In genomic region chr6:138943089-138943625, GRCh38 we compare ENCODE assay signal across 3 cellular contexts.
TF ChIP-seq lines count a peak whose summit lies in the region.

No MANE protein-coding gene starts in this region.

TF ChIP-seq in GM23338, 12 proteins besides CTCF, POLR2A, EP300 and RAD21:
- no peak for TF ChIP-seq CREB1 (CRISPR knock-in tag; IDR thresholded peaks at IDR 0.05; ENCODE audit: low read depth)
- no peak for TF ChIP-seq EZH2 (IDR thresholded peaks at IDR 0.05; ENCODE audit: low read depth, unreplicated experiment)
- TF ChIP-seq REST (IDR thresholded peaks at IDR 0.05; ENCODE audit: unreplicated experiment): no peak
- TF ChIP-seq ZNF331 (CRISPR knock-in tag; IDR thresholded peaks at IDR 0.05; ENCODE audit: low read depth): no peak
- no peak for TF ChIP-seq NANOG (IDR thresholded peaks at IDR 0.05; ENCODE audit: borderline replicate concordance)
- TF ChIP-seq JUNB (IDR thresholded peaks at IDR 0.05; ENCODE audit: unreplicated experiment): no peak
- TF ChIP-seq STAT1 (IDR thresholded peaks at IDR 0.05; ENCODE audit: unreplicated experiment): no peak
- TF ChIP-seq ETS1 (IDR thresholded peaks at IDR 0.05): no peak
TF ChIP-seq in GM23338: peak in this region for 0.

TF ChIP-seq in K562, 482 proteins besides CTCF, POLR2A, EP300 and RAD21:
- TF ChIP-seq ELF1 (tag; IDR thresholded peaks at IDR 0.05) (no peak), ZNF316 (IDR thresholded peaks at IDR 0.05) (peak; percentile 79), ZNF175 (CRISPR knock-in tag; IDR thresholded peaks at IDR 0.05; ENCODE audit: low read depth) (no peak), C11orf30 (IDR thresholded peaks at IDR 0.05; ENCODE audit: low read depth) (peak; percentile 54), PATZ1 (CRISPR knock-in tag; IDR thresholded peaks at IDR 0.05; ENCODE audit: borderline replicate concordance) (no peak)

TF ChIP-seq in neural cell, 6 proteins besides CTCF, POLR2A, EP300 and RAD21:
- TF ChIP-seq TAF1 (IDR thresholded peaks at IDR 0.05; ENCODE audit: low read depth): no peak
- TF ChIP-seq SMC3 (conservative IDR thresholded peaks at IDR 0.05; ENCODE audit: poor library complexity): no peak
- no peak for TF ChIP-seq POLR2AphosphoS5 (IDR thresholded peaks at IDR 0.05)
- no peak for TF ChIP-seq MXI1 (conservative IDR thresholded peaks at IDR 0.05; ENCODE audit: poor library complexity, severe bottlenecking)
- TF ChIP-seq REST (IDR thresholded peaks at IDR 0.05; ENCODE audit: borderline replicate concordance): no peak
- no peak for TF ChIP-seq EZH2 (IDR thresholded peaks at IDR 0.05; ENCODE audit: borderline replicate concordance, insufficient read depth, low read length, poor library complexity, severe bottlenecking)
